ENCODE assay signal across 24 cellular contexts in the genomic region with DNA sequence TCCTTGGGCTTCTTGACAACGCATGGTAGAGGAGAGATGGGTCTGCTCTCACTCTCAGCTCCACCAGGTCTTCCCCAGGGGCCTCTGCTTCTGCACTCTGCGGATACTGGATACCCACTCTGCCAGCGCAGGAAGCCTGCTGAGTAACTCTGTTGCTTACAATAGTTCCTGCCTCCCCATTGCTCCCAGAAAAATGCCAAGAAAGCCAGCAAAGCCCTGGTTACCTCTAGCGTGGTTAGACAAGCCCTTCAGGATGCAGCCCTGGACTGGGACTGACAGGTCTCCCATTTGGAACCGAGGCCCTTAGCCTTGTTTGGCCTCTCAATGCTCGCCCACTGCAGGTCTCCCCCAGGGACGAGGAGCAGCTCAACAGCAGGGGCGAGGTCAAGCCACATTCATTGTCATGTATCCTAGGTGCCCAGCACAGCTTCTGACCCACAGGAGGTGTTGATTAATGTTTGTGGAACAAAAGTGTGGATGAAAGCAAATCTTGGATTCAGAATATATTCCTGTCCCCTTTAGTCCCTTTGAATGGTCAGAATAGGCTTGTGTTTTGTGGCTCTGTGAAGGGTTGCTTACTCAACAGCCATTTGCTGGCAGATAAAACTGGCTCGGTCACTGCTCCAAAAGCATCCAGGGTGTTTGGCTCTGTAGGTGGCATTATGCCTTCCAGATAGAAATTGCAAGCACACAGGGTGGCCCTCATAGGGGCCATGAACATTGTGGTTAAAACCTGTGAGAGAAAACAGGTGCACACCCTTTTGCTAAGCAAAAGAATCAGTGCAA. TPM values are rescaled to one million over a fixed set of nuclear protein-coding genes. Genes with fewer than 3 reads are reported as not detected.
A peak's percentile ranks its signal among the peaks of the same experiment; 100 is the strongest.
DNase-seq lines count a peak whose midpoint lies in the region; ATAC-seq and TF ChIP-seq lines count a peak whose summit lies in the region.
"Had no signal": no experiment of that assay in that cellular context is flagged by ENCODE, and none has a peak within 500 bp of the region (broad histone marks: within the 10 kb centered on the region; RNA-seq: fewer than 3 reads in every experiment).

No MANE protein-coding gene starts in this region.

- H4K20me1 ChIP-seq in MM.1S (ENCODE audit: insufficient read depth, low read length): no peaks in the 10 kb centered on the region

- H3K27ac ChIP-seq in gastroesophageal sphincter (peak overlapping the region in 3 of 4 donors; percentile 46 to 58 (median 51)), MM.1S (ENCODE audit: low read length) (no peak overlapping the region), RWPE1 (no peak overlapping the region)
- H3K27ac ChIP-seq: spleen, WERI-Rb-1 had no signal

- H3F3A ChIP-seq in MM.1S (ENCODE audit: insufficient read depth, low read length): no peaks in the 10 kb centered on the region

- H3K9me3 Mint-ChIP-seq in osteocyte (ENCODE audit: unreplicated experiment): peaks cover 27% of the 10 kb centered on the region

- no peak overlapping the region for H3K4me2 ChIP-seq in MM.1S (ENCODE audit: low read depth, low read length)

- H3K4me1 ChIP-seq in gastroesophageal sphincter (peaks cover 0 to 16% (median 0%) of the 10 kb centered on the region in 3 donors), MM.1S (ENCODE audit: low read length) (no peaks in the 10 kb centered on the region)
- H3K4me1 ChIP-seq: spleen had no signal

- DNase-seq in AG20443 (ENCODE audit: low spot score) (peak; percentile 2), NCI-H2107 treated with DMSO at 0.1 percent for 48 hours (lab: John Stamatoyannopoulos, UW; ENCODE audit: unreplicated experiment) (peak; percentile 33), osteocyte (ENCODE audit: extremely low spot score, unreplicated experiment) (peak; percentile 59), DMS153 treated with DMSO at 0.1 percent for 48 hours (lab: John Stamatoyannopoulos, UW; ENCODE audit: unreplicated experiment) (no peak), glomerular visceral epithelial cell (ENCODE audit: extremely low spot score) (no peak), MM.1S (no peak), RWPE1 (ENCODE audit: low spot score) (no peak)
- DNase-seq: activated CD4-positive, alpha-beta T cell treated with anti-CD3 and anti-CD28 coated beads, Interleukin-2, amount 50 U/mL, for 4 hours; activated gamma-delta T cell treated with Interleukin-2 at 50 U/mL for 16 hours; activated T-cell treated with anti-CD3 and anti-CD28 coated beads, Interleukin-2, amount 50 U/mL, for 1 hour; cortex of kidney; H9; Karpas-422; kidney; mesendoderm; naive thymus-derived CD4-positive, alpha-beta T cell; NCI-H187; NCI-H226; occipital lobe; spleen; stimulated activated CD4-positive, alpha-beta T cell treated with anti-CD3 and anti-CD28 coated beads, Interleukin-2, amount 100 ng/mL, for 48 hours; WERI-Rb-1 had no signal

- H2AFZ ChIP-seq in MM.1S (ENCODE audit: low read length): no peak overlapping the region

- H3K4me3 ChIP-seq in gastroesophageal sphincter (no peak overlapping the region), MM.1S (ENCODE audit: low read length) (no peak overlapping the region)
- H3K4me3 ChIP-seq: spleen had no signal

- POLR2A ChIA-PET in RWPE1 (lab: Yijun Ruan, JAX; ENCODE audit: low non-redundant PET): no interaction called here

- H3K36me3 ChIP-seq in gastroesophageal sphincter: no peaks in the 10 kb centered on the region
- no peaks in the 10 kb centered on the region for H3K36me3 ChIP-seq in MM.1S (replicated peaks; ENCODE audit: insufficient read depth, low read length)
- H3K36me3 ChIP-seq: spleen, WERI-Rb-1 had no signal

- no peaks in the 10 kb centered on the region for H3K27me3 Mint-ChIP-seq in osteocyte (ENCODE audit: unreplicated experiment)
- H3K27me3 Mint-ChIP-seq: stimulated activated memory B cell treated with anti-CD40 and anti-IgM and Interleukin-4, amounts not matched to agents 10 μg/mL and 1 μg/mL and 100 μg/mL, for 72 hours had no signal

- CTCF ChIA-PET in RWPE1 (lab: Yijun Ruan, JAX): interaction anchor here (0.7 kb wide), 1 partner anchor 541 kb away, joined by 3 read pairs; no protein-coding TSS in a partner anchor

- ATAC-seq in gastroesophageal sphincter: no peak
- ATAC-seq: naive thymus-derived CD4-positive, alpha-beta T cell had no signal

- peaks cover 4% of the 10 kb centered on the region for H3K4me1 Mint-ChIP-seq in osteocyte (ENCODE audit: unreplicated experiment)
- H3K4me1 Mint-ChIP-seq: stimulated activated memory B cell treated with anti-CD40 and anti-IgM and Interleukin-4, amounts not matched to agents 10 μg/mL and 1 μg/mL and 100 μg/mL, for 72 hours had no signal

- H3K9me3 ChIP-seq in gastroesophageal sphincter (peaks cover 0 to 11% (median 0%) of the 10 kb centered on the region in 3 donors), MM.1S (replicated peaks; ENCODE audit: insufficient read depth, low read length) (no peaks in the 10 kb centered on the region)

- H3K79me2 ChIP-seq in MM.1S (ENCODE audit: low read length): no peaks in the 10 kb centered on the region

- no peak for TF ChIP-seq POLR2A in gastroesophageal sphincter (IDR thresholded peaks at IDR 0.05)

- peaks cover 7% of the 10 kb centered on the region for H3K36me3 Mint-ChIP-seq in osteocyte (ENCODE audit: unreplicated experiment)
- H3K36me3 Mint-ChIP-seq: stimulated activated memory B cell treated with anti-CD40 and anti-IgM and Interleukin-4, amounts not matched to agents 10 μg/mL and 1 μg/mL and 100 μg/mL, for 72 hours had no signal

- no peak overlapping the region for H3K9ac ChIP-seq in MM.1S (ENCODE audit: low read length)

- H3K27me3 ChIP-seq in gastroesophageal sphincter (no peaks in the 10 kb centered on the region), MM.1S (replicated peaks; ENCODE audit: insufficient read depth, low read length) (no peaks in the 10 kb centered on the region)
- H3K27me3 ChIP-seq: spleen had no signal

- TF ChIP-seq EP300 in gastroesophageal sphincter (IDR thresholded peaks at IDR 0.05): no peak

- H3K9me2 ChIP-seq in MM.1S (replicated peaks; ENCODE audit: insufficient read depth, low read length): no peaks in the 10 kb centered on the region

- TF ChIP-seq CTCF in gastroesophageal sphincter (IDR thresholded peaks at IDR 0.05) (no peak), osteocyte (IDR thresholded peaks at IDR 0.05) (no peak), MM.1S (IDR thresholded peaks at IDR 0.05; ENCODE audit: low read length) (no peak), RWPE1 (conservative IDR thresholded peaks at IDR 0.05; ENCODE audit: low read depth) (no peak)

- H3K27ac Mint-ChIP-seq in osteocyte (ENCODE audit: unreplicated experiment): no peak overlapping the region
- H3K27ac Mint-ChIP-seq: naive thymus-derived CD4-positive, alpha-beta T cell; stimulated activated memory B cell treated with anti-CD40 and anti-IgM and Interleukin-4, amounts not matched to agents 10 μg/mL and 1 μg/mL and 100 μg/mL, for 72 hours had no signal

- H3K4me3 Mint-ChIP-seq in osteocyte (ENCODE audit: unreplicated experiment): no peak overlapping the region
- H3K4me3 Mint-ChIP-seq: H9; naive thymus-derived CD4-positive, alpha-beta T cell; stimulated activated memory B cell treated with anti-CD40 and anti-IgM and Interleukin-4, amounts not matched to agents 10 μg/mL and 1 μg/mL and 100 μg/mL, for 72 hours had no signal

- 93 to 95% methylated on average over 4 to 5 of the region's 9 CpGs for WGBS in gastroesophageal sphincter (ENCODE audit: low coverage in 1 of 2), 2 donors

RNA-seq across cellular contexts. Expression of a gene that starts 58.9 kb away (rescaled TPM):
- total RNA-seq in gastroesophageal sphincter: 100 to 1,000 TPM; 115 to 219 (median 172) TPM
- total RNA-seq in osteocyte: 274 and 281 TPM in 2 replicates

Comparison
In these comparisons a context has a peak if more than half of its experiments do, and no peak if none do; other contexts are left out.
1. DNase-seq: peak in AG20443 (single experiment), NCI-H2107 treated with DMSO at 0.1 percent for 48 hours (single experiment) and osteocyte (single experiment); none in DMS153 treated with DMSO at 0.1 percent for 48 hours (single experiment), glomerular visceral epithelial cell (single experiment), MM.1S (single experiment) and RWPE1 (single experiment).
2. H3K27ac ChIP-seq: peak in gastroesophageal sphincter (3 of 4); none in MM.1S (single experiment) and RWPE1 (single experiment).